19 cellular contexts compared by ENCODE assay signal in genomic region chr9:90455316-90455715, GRCh38.
"Had no signal": no experiment of that assay in that cellular context is flagged by ENCODE, and none has a peak within 500 bp of the region (broad histone marks: within the 10 kb centered on the region; RNA-seq: fewer than 3 reads in every experiment).

No MANE protein-coding gene starts in this region.

- H3K27ac ChIP-seq: brain microvascular endothelial cell, SK-N-MC had no signal

- H3K36me3 ChIP-seq: brain microvascular endothelial cell had no signal

- H3K27me3 ChIP-seq: brain microvascular endothelial cell had no signal

- DNase-seq: activated CD4-positive, CD25-positive, alpha-beta regulatory T cell; activated CD8-positive, alpha-beta memory T cell treated with anti-CD3 and anti-CD28 coated beads, Interleukin-2, amount 50 U/mL, for 4 hours; activated CD8-positive, alpha-beta T cell treated with anti-CD3 and anti-CD28 coated beads for 36 hours; activated gamma-delta T cell treated with Interleukin-2 at 50 U/mL for 16 hours; activated naive CD4-positive, alpha-beta T cell treated with anti-CD3 and anti-CD28 coated beads, Interleukin-2, amount 10 ng/mL, durations not matched to agents 7 days and 5 days; activated naive CD8-positive, alpha-beta T cell treated with anti-CD3 and anti-CD28 coated beads for 36 hours; activated T-cell treated with anti-CD3 and anti-CD28 coated beads, Interleukin-2, amount 50 U/mL, for 72 hours; brain microvascular endothelial cell; NCI-H1105 treated with DMSO at 0.1 percent for 48 hours; NCI-H1436 treated with DMSO at 0.1 percent for 48 hours; NCI-H187; NCI-H2081; NCI-H446; NCI-H526 treated with DMSO at 0.1 percent for 48 hours; NCI-H82; NK-92 treated with Interleukin-12 subunit alpha and Interleukin-12 subunit beta, amount 100 ng/mL, for 24 hours; OCI-M1; RPMI8226 had no signal

- H3K4me3 ChIP-seq: SK-N-MC had no signal
